ENCODE assay signal across 8 cellular contexts in genomic region chr2:68907923-68908253, GRCh38. TPM values are rescaled to one million over a fixed set of nuclear protein-coding genes. Genes with fewer than 3 reads are reported as not detected.
DNase-seq lines count a peak whose midpoint lies in the region; ATAC-seq and TF ChIP-seq lines count a peak whose summit lies in the region.

No MANE protein-coding gene starts in this region.

- no peak for DNase-seq in activated naive CD8-positive, alpha-beta T cell treated with anti-CD3 and anti-CD28 coated beads, Interleukin-2, amount 10 ng/mL, durations not matched to agents 7 days and 5 days
- DNase-seq in NOMO-1 treated with dmso at 0.1 percent for 144 hours (lab: John Stamatoyannopoulos, UW; ENCODE audit: unreplicated experiment) = no peak
- DNase-seq in SW 1271 (lab: John Stamatoyannopoulos, UW) = no peak
- no peak for DNase-seq in MV-4-11 (lab: John Stamatoyannopoulos, UW)
- no peak for DNase-seq in HK-2 (ENCODE audit: unreplicated experiment)

- H3K27me3 Mint-ChIP-seq in activated naive CD8-positive, alpha-beta T cell treated with anti-CD3 and anti-CD28 coated beads, Interleukin-2, amount 10 ng/mL, durations not matched to agents 7 days and 5 days = peaks cover 2% of the 10 kb centered on the region

- H3K27ac ChIP-seq in 22Rv1 = peak overlapping the region; percentile 47; the same call in 1 of the 2 replicates

- H3K9me3 Mint-ChIP-seq in activated naive CD8-positive, alpha-beta T cell treated with anti-CD3 and anti-CD28 coated beads, Interleukin-2, amount 10 ng/mL, durations not matched to agents 7 days and 5 days = peaks cover 2% of the 10 kb centered on the region

- H3K4me3 Mint-ChIP-seq in activated naive CD8-positive, alpha-beta T cell treated with anti-CD3 and anti-CD28 coated beads, Interleukin-2, amount 10 ng/mL, durations not matched to agents 7 days and 5 days = peak overlapping the region; percentile 66

- H3K36me3 Mint-ChIP-seq in activated naive CD8-positive, alpha-beta T cell treated with anti-CD3 and anti-CD28 coated beads, Interleukin-2, amount 10 ng/mL, durations not matched to agents 7 days and 5 days = peaks cover 3% of the 10 kb centered on the region

- ATAC-seq in GM19351 (IDR thresholded peaks at IDR 0.05; ENCODE audit: unreplicated experiment) (peak; percentile 27), HG03139 (IDR thresholded peaks at IDR 0.05; ENCODE audit: unreplicated experiment) (peak; percentile 19)
- ATAC-seq in activated naive CD8-positive, alpha-beta T cell treated with anti-CD3 and anti-CD28 coated beads, Interleukin-2, amount 10 ng/mL, durations not matched to agents 7 days and 5 days (ENCODE audit: low read depth) = no peak

- TF ChIP-seq CTCF in 22Rv1 (IDR thresholded peaks at IDR 0.05) = no peak

- peak overlapping the region; percentile 78 for H3K27ac Mint-ChIP-seq in activated naive CD8-positive, alpha-beta T cell treated with anti-CD3 and anti-CD28 coated beads, Interleukin-2, amount 10 ng/mL, durations not matched to agents 7 days and 5 days

- peaks cover 32% of the 10 kb centered on the region for H3K4me1 Mint-ChIP-seq in activated naive CD8-positive, alpha-beta T cell treated with anti-CD3 and anti-CD28 coated beads, Interleukin-2, amount 10 ng/mL, durations not matched to agents 7 days and 5 days

- POLR2A ChIA-PET in activated naive CD8-positive, alpha-beta T cell treated with anti-CD3 and anti-CD28 coated beads, Interleukin-2, amount 10 ng/mL, durations not matched to agents 7 days and 5 days (lab: Charles Lee) = interaction anchor here (0.6 to 2.2 kb wide), 14 partner anchors 8 to 441 kb away, joined by 3 to 9 read pairs (median 4); partner anchors contain the start of genes APLF, ARHGAP25 and FBXO48

RNA-seq across cellular contexts. Expression of gene BMP10, which starts 36.7 kb away (rescaled TPM):
- total RNA-seq in activated naive CD8-positive, alpha-beta T cell treated with anti-CD3 and anti-CD28 coated beads, Interleukin-2, amount 10 ng/mL, durations not matched to agents 7 days and 5 days = not detected

RNA-seq across cellular contexts. Expression of gene GKN2, which starts 44.8 kb away (rescaled TPM):
- not detected for total RNA-seq in activated naive CD8-positive, alpha-beta T cell treated with anti-CD3 and anti-CD28 coated beads, Interleukin-2, amount 10 ng/mL, durations not matched to agents 7 days and 5 days
